ENCODE assay signal across 15 cellular contexts in genomic region chr19:49428547-49429451, GRCh38. TPM values are rescaled to one million over a fixed set of nuclear protein-coding genes. Genes with fewer than 3 reads are reported as not detected.
A peak's percentile ranks its signal among the peaks of the same experiment; 100 is the strongest.
DNase-seq lines count a peak whose midpoint lies in the region; ATAC-seq and TF ChIP-seq lines count a peak whose summit lies in the region.
"Had no signal": no experiment of that assay in that cellular context is flagged by ENCODE, and none has a peak within 500 bp of the region (broad histone marks: within the 10 kb centered on the region; RNA-seq: fewer than 3 reads in every experiment).

No MANE protein-coding gene starts in this region.

- no peaks in the 10 kb centered on the region for H3K79me1 ChIP-seq in mesenchymal stem cell (replicated peaks; ENCODE audit: low read length, poor library complexity, severe bottlenecking)

- H3K9me3 Mint-ChIP-seq in Caco-2 (ENCODE audit: unreplicated experiment) = no peaks in the 10 kb centered on the region
- peaks cover 0 to 25% (median 3%) of the 10 kb centered on the region in 5 experiments for H3K9me3 Mint-ChIP-seq in brain

- H3K18ac ChIP-seq in mesenchymal stem cell (ENCODE audit: low read depth in 1 of 2, low read length in 2 of 2) = no peak overlapping the region

- H3K4me1 ChIP-seq in Caco-2 = peaks cover 16% of the 10 kb centered on the region
- H3K4me1 ChIP-seq in mesenchymal stem cell (ENCODE audit: control insufficient read depth, insufficient read depth, low read depth, low read length) = peaks cover 10% of the 10 kb centered on the region
- peaks cover 0 to 22% (median 4%) of the 10 kb centered on the region in 4 donors for H3K4me1 ChIP-seq in tibial nerve

- H3K23ac ChIP-seq in mesenchymal stem cell (ENCODE audit: low read length in 2 of 2) = no peak overlapping the region

- H3K4me1 Mint-ChIP-seq in Caco-2 (ENCODE audit: low read depth, unreplicated experiment) (peaks cover 20% of the 10 kb centered on the region), brain (peaks cover 40% of the 10 kb centered on the region)

- H2BK15ac ChIP-seq in mesenchymal stem cell (ENCODE audit: low read depth, poor library complexity, severe bottlenecking) = no peak overlapping the region

- peak overlapping the region; percentile 64 for H3K4me2 ChIP-seq in mesenchymal stem cell (ENCODE audit: low read length, poor library complexity, severe bottlenecking)

- H3K27me3 Mint-ChIP-seq in Caco-2 (ENCODE audit: insufficient read depth, unreplicated experiment) (peaks cover 32% of the 10 kb centered on the region), brain (peaks cover 100% of the 10 kb centered on the region)

- H3K27ac Mint-ChIP-seq in Caco-2 (ENCODE audit: unreplicated experiment) = no peak overlapping the region
- peak overlapping the region in 4 of 5 experiments; percentile 8 to 96 (median 68) for H3K27ac Mint-ChIP-seq in brain

- peak overlapping the region; percentile 64 for H3K4me3 Mint-ChIP-seq in Caco-2 (ENCODE audit: unreplicated experiment)
- H3K4me3 Mint-ChIP-seq in brain = peak overlapping the region; percentile 77 to 86 (median 84)

- TF ChIP-seq EP300 in tibial nerve (IDR thresholded peaks at IDR 0.05) = no peak

- H3K4me3 ChIP-seq in Caco-2 (ENCODE audit: low read depth, low read length) (0 out of 2 replicates have a peak overlapping the region, but pooled peaks have one; percentile 1), mesenchymal stem cell (ENCODE audit: insufficient read depth in 1 of 2, low read depth in 1 of 2, low read length in 2 of 2) (no peak overlapping the region), tibial nerve (no peak overlapping the region)

- H3K14ac ChIP-seq in mesenchymal stem cell (ENCODE audit: low read length in 2 of 2) = no peak overlapping the region

- no peaks in the 10 kb centered on the region for H3K36me3 ChIP-seq in Caco-2 (ENCODE audit: control insufficient read depth, insufficient read depth, low read length)
- H3K36me3 ChIP-seq in mesenchymal stem cell (ENCODE audit: control insufficient read depth in 1 of 2, insufficient read depth in 2 of 2, low read depth in 1 of 2, low read length in 2 of 2) = no peaks in the 10 kb centered on the region
- peaks cover 0 to 4% (median 0%) of the 10 kb centered on the region in 3 donors for H3K36me3 ChIP-seq in tibial nerve

- H2BK5ac ChIP-seq in mesenchymal stem cell (ENCODE audit: low read depth, low read length, poor library complexity, severe bottlenecking) = no peak overlapping the region

- POLR2A ChIA-PET in Caco-2 (lab: Charles Lee) = no interaction called here

- BruUV-seq in Caco-2 (replicated peaks; lab: Mats Ljungman, UMichigan) = no TSS peak

- H3K27me3 ChIP-seq in Caco-2 (replicated peaks; ENCODE audit: control insufficient read depth, insufficient read depth, low read length) (no peaks in the 10 kb centered on the region; the same call in 1 of the 2 replicates), mesenchymal stem cell (ENCODE audit: control insufficient read depth in 1 of 2, insufficient read depth in 1 of 2, low read length in 2 of 2) (peaks cover 79 to 92% of the 10 kb centered on the region in 2 experiments), tibial nerve (peaks cover 5 to 100% of the 10 kb centered on the region in 2 donors)

- WGBS in mesenchymal stem cell = 25% methylated on average over 27 of the region's 29 CpGs
- WGBS in tibial nerve, 2 donors = 9 to 18% methylated on average over 17 to 28 of the region's 29 CpGs

- no peak for DNase-seq in Caco-2
- DNase-seq in mesenchymal stem cell = no peak
- no peak for DNase-seq in tibial nerve (ENCODE audit: low spot score in 2 of 2)
- DNase-seq in NCI-H1436 (lab: John Stamatoyannopoulos, UW) = no peak
- DNase-seq: NCI-H1930, NCI-H774, retina had no signal

- H2BK12ac ChIP-seq in mesenchymal stem cell (ENCODE audit: low read length in 2 of 2) = no peak overlapping the region

- no peak for ATAC-seq in GM21576 (IDR thresholded peaks at IDR 0.05; ENCODE audit: unreplicated experiment)
- ATAC-seq in HG02610 (IDR thresholded peaks at IDR 0.05; ENCODE audit: unreplicated experiment) = no peak
- ATAC-seq: Right ventricle myocardium inferior had no signal

- H3K4ac ChIP-seq in mesenchymal stem cell (ENCODE audit: low read depth in 1 of 2, low read length in 2 of 2) = no peak overlapping the region

- no peak for TF ChIP-seq POLR2A in tibial nerve (IDR thresholded peaks at IDR 0.05)

- CTCF ChIA-PET in Caco-2 (lab: Charles Lee) = no interaction called here

- H3K9ac ChIP-seq in mesenchymal stem cell (ENCODE audit: low read length) = no peak overlapping the region

- no peak overlapping the region for H2BK120ac ChIP-seq in mesenchymal stem cell (ENCODE audit: low read depth, low read length)

- H2AK5ac ChIP-seq in mesenchymal stem cell (ENCODE audit: low read length, severe bottlenecking) = no peak overlapping the region

- H4K91ac ChIP-seq in mesenchymal stem cell (ENCODE audit: low read length) = no peak overlapping the region

- H4K8ac ChIP-seq in mesenchymal stem cell (ENCODE audit: low read length) = no peak overlapping the region

- intact Hi-C loops in Caco-2 (cut with micrococcal nuclease; ENCODE audit: unreplicated experiment) = no loop called here

- no peak overlapping the region for H2AFZ ChIP-seq in mesenchymal stem cell (ENCODE audit: low read depth, low read length)

- H3K36me3 Mint-ChIP-seq in Caco-2 (ENCODE audit: insufficient read depth, unreplicated experiment) (no peaks in the 10 kb centered on the region), brain (peaks cover 27% of the 10 kb centered on the region)

- H3K9me3 ChIP-seq in Caco-2 = no peaks in the 10 kb centered on the region
- no peaks in the 10 kb centered on the region for H3K9me3 ChIP-seq in mesenchymal stem cell (ENCODE audit: control insufficient read depth, low read length)
- H3K9me3 ChIP-seq in tibial nerve = no peaks in the 10 kb centered on the region

- H3K27ac ChIP-seq in 22Rv1 = peak overlapping the region; percentile 85
- no peak overlapping the region for H3K27ac ChIP-seq in mesenchymal stem cell (ENCODE audit: low read length, poor library complexity, severe bottlenecking)
- no peak overlapping the region for H3K27ac ChIP-seq in tibial nerve
- H3K27ac ChIP-seq: dorsolateral prefrontal cortex had no signal

- TF ChIP-seq CTCF in 22Rv1 (IDR thresholded peaks at IDR 0.05) = no peak
- TF ChIP-seq CTCF in Caco-2 (IDR thresholded peaks at IDR 0.05; ENCODE audit: insufficient read depth in 1 of 2, low read depth in 1 of 2, low read length in 1 of 2, severe bottlenecking in 1 of 2, unreplicated experiment in 1 of 2) = no peak
- no peak for TF ChIP-seq CTCF in brain (conservative IDR thresholded peaks at IDR 0.05)
- no peak for TF ChIP-seq CTCF in tibial nerve (IDR thresholded peaks at IDR 0.05)

RNA-seq across cellular contexts. Expression of gene GFY, which starts 3.6 kb away (rescaled TPM):
- total RNA-seq in Caco-2 (2022) = 0.25 TPM in 1 of 2 replicates, not detected in the other
- 0.97 TPM for polyA plus RNA-seq in brain (ENCODE audit: insufficient read depth, low read depth, low replicate concordance)
- polyA plus RNA-seq in mesenchymal stem cell (2013, experiment 1 of 2) = not detected
- not detected for polyA plus RNA-seq in mesenchymal stem cell (2013, experiment 2 of 2)
- total RNA-seq in tibial nerve = not detected
- total RNA-seq: frontal cortex, Right ventricle myocardium inferior, subcutaneous adipose tissue had no signal

RNA-seq across cellular contexts. Expression of gene PTH2, which starts 5.6 kb away (rescaled TPM):
- total RNA-seq in Caco-2 (2022) (not detected in 2 replicates), tibial nerve (not detected)
- not detected for polyA plus RNA-seq in brain (ENCODE audit: insufficient read depth, low read depth, low replicate concordance)
- polyA plus RNA-seq in mesenchymal stem cell (2013, experiment 1 of 2) = not detected
- polyA plus RNA-seq in mesenchymal stem cell (2013, experiment 2 of 2) = not detected
- total RNA-seq: frontal cortex, Right ventricle myocardium inferior, subcutaneous adipose tissue had no signal

RNA-seq across cellular contexts. Expression of gene SLC17A7, which starts 12.5 kb away (rescaled TPM):
- total RNA-seq in Caco-2 (2022) (0.21 and 0.36 TPM in 2 replicates), tibial nerve (1 to 10 TPM; 2.4 to 7.1 (median 6.2) TPM)
- polyA plus RNA-seq in brain (ENCODE audit: insufficient read depth, low read depth, low replicate concordance) = 132 TPM
- 0.66 TPM for polyA plus RNA-seq in mesenchymal stem cell (2013, experiment 1 of 2)
- 0.63 TPM for polyA plus RNA-seq in mesenchymal stem cell (2013, experiment 2 of 2)

RNA-seq across cellular contexts. Expression of gene PIH1D1, which starts 22.8 kb away (rescaled TPM):
- 150 and 167 TPM in 2 replicates for total RNA-seq in Caco-2 (2022)
- polyA plus RNA-seq in brain (ENCODE audit: insufficient read depth, low read depth, low replicate concordance) = 93.6 TPM
- 54.8 TPM for polyA plus RNA-seq in mesenchymal stem cell (2013, experiment 1 of 2)
- 53.7 TPM for polyA plus RNA-seq in mesenchymal stem cell (2013, experiment 2 of 2)
- total RNA-seq in tibial nerve = 100 to 1,000 TPM in 3 of 4 donors, 10 to 100 TPM in 1; 85.0 to 128 (median 110) TPM

RNA-seq across cellular contexts. Expression of gene ALDH16A1, which starts 24.2 kb away (rescaled TPM):
- total RNA-seq in Caco-2 (2022) (42.1 and 45.0 TPM in 2 replicates), tibial nerve (10 to 100 TPM; 33.9 to 70.5 (median 63.5) TPM)
- 17.3 TPM for polyA plus RNA-seq in brain (ENCODE audit: insufficient read depth, low read depth, low replicate concordance)
- 7.6 TPM for polyA plus RNA-seq in mesenchymal stem cell (2013, experiment 1 of 2)
- 6.8 TPM for polyA plus RNA-seq in mesenchymal stem cell (2013, experiment 2 of 2)
